ENCODE assay signal across 8 cellular contexts in the genomic region with DNA sequence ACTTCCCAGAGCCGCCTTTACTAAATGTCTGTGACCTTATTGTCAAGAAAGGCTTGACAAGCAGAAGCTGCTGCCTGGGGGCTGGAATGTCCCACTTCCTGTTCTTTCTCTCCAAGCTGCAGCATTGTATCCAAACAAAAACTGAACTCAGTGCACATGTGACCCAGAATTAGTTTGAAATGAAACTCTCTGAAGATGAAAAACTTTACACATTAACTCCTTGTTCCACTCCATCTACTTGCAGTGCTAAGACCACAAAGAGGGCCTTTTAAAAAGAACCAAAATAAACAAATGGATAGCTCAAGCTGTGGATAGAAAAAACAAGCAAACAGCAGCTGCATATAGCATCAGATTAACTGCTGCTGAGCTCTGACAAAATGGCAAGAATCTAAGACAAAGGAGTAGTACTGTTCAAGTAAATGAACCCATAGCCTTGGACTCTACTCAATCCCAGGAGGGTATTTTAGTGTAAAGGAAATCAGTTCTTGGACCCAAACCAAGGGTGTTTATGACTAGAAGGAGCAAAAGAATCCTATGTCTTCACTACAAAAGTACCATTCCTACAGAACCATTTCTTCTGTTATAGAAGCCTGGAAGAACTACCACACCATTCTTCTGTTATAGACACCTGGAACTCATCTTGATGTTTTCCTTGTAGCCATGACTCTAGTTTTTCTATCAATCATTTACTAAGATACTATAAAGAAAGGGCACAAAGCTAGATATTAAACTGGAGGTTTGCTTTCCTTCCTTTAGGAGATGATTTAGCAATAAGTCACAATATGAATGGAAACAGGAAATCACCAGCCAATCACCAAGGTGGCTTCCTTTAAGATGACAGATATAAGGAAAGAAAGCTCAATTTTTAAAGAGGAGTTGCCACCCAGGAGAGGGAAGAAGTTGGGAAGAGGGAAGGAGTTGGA.
DNase-seq lines count a peak whose midpoint lies in the region; ATAC-seq, FAIRE-seq and TF ChIP-seq lines count a peak whose summit lies in the region.

No MANE protein-coding gene starts in this region.

- no peak for TF ChIP-seq RAD21 in A549 (conservative IDR thresholded peaks at IDR 0.05 in 1 of 2, IDR thresholded peaks at IDR 0.05 in 1 of 2)

- POLR2A ChIA-PET in A549 (lab: Yijun Ruan, JAX), result no interaction called here
- POLR2A ChIA-PET in HEK293T (lab: Yijun Ruan, JAX), result interaction anchor here (1.5 kb wide), 1 partner anchor 112 kb away, joined by 5 read pairs; no protein-coding TSS in a partner anchor

- 86% methylated on average over 1 of the region's 1 CpG for WGBS in A549 (ENCODE audit: missing lambda C conversion rate)
- 62% methylated on average over 1 of the region's 1 CpG for WGBS in esophagus muscularis mucosa

- H3K9me3 ChIP-seq in A549, result no peaks in the 10 kb centered on the region
- no peaks in the 10 kb centered on the region for H3K9me3 ChIP-seq in duodenal mucosa (ENCODE audit: control insufficient read depth in 1 of 2, low read length in 2 of 2)
- no peaks in the 10 kb centered on the region for H3K9me3 ChIP-seq in esophagus muscularis mucosa

- ATAC-seq in A549 (peak in 1 of 2 experiments; percentile 50; a peak in 3 of 6 replicates), GM19452 (IDR thresholded peaks at IDR 0.05; ENCODE audit: unreplicated experiment) (peak; percentile 70), HG03469 (IDR thresholded peaks at IDR 0.05; ENCODE audit: unreplicated experiment) (peak; percentile 68)
- peak; percentile 54 to 64 for ATAC-seq in stimulated activated naive B cell treated with anti-CD40 and anti-IgM and Interleukin-4, amounts not matched to agents 10 μg/mL and 1 μg/mL and 100 μg/mL, for 72 hours (replicated peaks)
- no peak for ATAC-seq in activated T-helper 17 cell treated with anti-CD3 and anti-CD28 coated beads, Interleukin-2, amount 50 U/mL, for 72 hours (replicated peaks)

- peak overlapping the region; percentile 59 to 78; a peak in 5 of 6 replicates for H3K27ac ChIP-seq in A549
- peak overlapping the region; percentile 5 for H3K27ac ChIP-seq in duodenal mucosa (ENCODE audit: low read depth, low read length)
- no peak overlapping the region for H3K27ac ChIP-seq in esophagus muscularis mucosa (replicated peaks in 1 of 4)

- peaks cover 9 to 17% of the 10 kb centered on the region in 2 donors for H3K4me1 Mint-ChIP-seq in stimulated activated naive B cell treated with anti-CD40 and anti-IgM and Interleukin-4, amounts not matched to agents 10 μg/mL and 1 μg/mL and 100 μg/mL, for 72 hours
- H3K4me1 Mint-ChIP-seq in activated T-helper 17 cell treated with anti-CD3 and anti-CD28 coated beads, Interleukin-2, amount 50 U/mL, for 72 hours, result no peaks in the 10 kb centered on the region

- H3K9ac ChIP-seq in duodenal mucosa (ENCODE audit: low read depth in 1 of 2, low read length in 2 of 2), result no peak overlapping the region

- DNase-seq in A549 (ENCODE audit: low read depth in 1 of 2, low spot score in 1 of 2), result peak in 1 of 2 experiments; percentile 59
- no peak for DNase-seq in stimulated activated naive B cell treated with anti-CD40 and anti-IgM and Interleukin-4, amounts not matched to agents 10 μg/mL and 1 μg/mL and 100 μg/mL, for 72 hours
- DNase-seq in HEK293T (ENCODE audit: extremely low spot score), result no peak
- no peak for DNase-seq in esophagus muscularis mucosa (ENCODE audit: extremely low spot score)

- no peak for TF ChIP-seq CTCF in A549 (IDR thresholded peaks at IDR 0.05)
- no peak for TF ChIP-seq CTCF in esophagus muscularis mucosa (IDR thresholded peaks at IDR 0.05)

- peaks cover 52% of the 10 kb centered on the region for H3K4me1 ChIP-seq in A549
- H3K4me1 ChIP-seq in duodenal mucosa (ENCODE audit: control insufficient read depth in 1 of 2, insufficient read depth in 2 of 2, low read length in 2 of 2), result peaks cover 25 to 56% of the 10 kb centered on the region in 2 donors
- peaks cover 0 to 35% (median 14%) of the 10 kb centered on the region in 4 donors for H3K4me1 ChIP-seq in esophagus muscularis mucosa

- intact Hi-C loops in esophagus muscularis mucosa (cut with DNase I), result no loop called here

- H3K4me3 ChIP-seq in A549 (no peak overlapping the region), duodenal mucosa (ENCODE audit: low read depth in 1 of 2, low read length in 2 of 2) (no peak overlapping the region), esophagus muscularis mucosa (no peak overlapping the region)

- TF ChIP-seq POLR2A in A549 (IDR thresholded peaks at IDR 0.05; ENCODE audit: low read length), result no peak
- TF ChIP-seq POLR2A in esophagus muscularis mucosa (IDR thresholded peaks at IDR 0.05; ENCODE audit: low read depth), result no peak

- peak overlapping the region; percentile 35 for H3K4me2 ChIP-seq in A549

- peak overlapping the region; percentile 60 for H3K27ac Mint-ChIP-seq in stimulated activated naive B cell treated with anti-CD40 and anti-IgM and Interleukin-4, amounts not matched to agents 10 μg/mL and 1 μg/mL and 100 μg/mL, for 72 hours
- H3K27ac Mint-ChIP-seq in activated T-helper 17 cell treated with anti-CD3 and anti-CD28 coated beads, Interleukin-2, amount 50 U/mL, for 72 hours, result no peak overlapping the region

- peak overlapping the region in 1 of 2 donors; percentile 28 for H3K4me3 Mint-ChIP-seq in stimulated activated naive B cell treated with anti-CD40 and anti-IgM and Interleukin-4, amounts not matched to agents 10 μg/mL and 1 μg/mL and 100 μg/mL, for 72 hours
- H3K4me3 Mint-ChIP-seq in activated T-helper 17 cell treated with anti-CD3 and anti-CD28 coated beads, Interleukin-2, amount 50 U/mL, for 72 hours, result no peak overlapping the region

- no peak for FAIRE-seq in A549 (lab: Jason Lieb, UNC)

- H3K9me3 Mint-ChIP-seq in stimulated activated naive B cell treated with anti-CD40 and anti-IgM and Interleukin-4, amounts not matched to agents 10 μg/mL and 1 μg/mL and 100 μg/mL, for 72 hours, result no peaks in the 10 kb centered on the region
- no peaks in the 10 kb centered on the region for H3K9me3 Mint-ChIP-seq in activated T-helper 17 cell treated with anti-CD3 and anti-CD28 coated beads, Interleukin-2, amount 50 U/mL, for 72 hours

- H3K36me3 Mint-ChIP-seq in stimulated activated naive B cell treated with anti-CD40 and anti-IgM and Interleukin-4, amounts not matched to agents 10 μg/mL and 1 μg/mL and 100 μg/mL, for 72 hours, result no peaks in the 10 kb centered on the region
- H3K36me3 Mint-ChIP-seq in activated T-helper 17 cell treated with anti-CD3 and anti-CD28 coated beads, Interleukin-2, amount 50 U/mL, for 72 hours (ENCODE audit: low read depth), result no peaks in the 10 kb centered on the region

- TF ChIP-seq EP300 in A549 (IDR thresholded peaks at IDR 0.05) (no peak), esophagus muscularis mucosa (IDR thresholded peaks at IDR 0.05) (no peak)

- H3K27me3 ChIP-seq in duodenal mucosa (ENCODE audit: control insufficient read depth in 1 of 2, insufficient read depth in 2 of 2, low read length in 2 of 2), result no peaks in the 10 kb centered on the region
- no peaks in the 10 kb centered on the region for H3K27me3 ChIP-seq in esophagus muscularis mucosa

- H3K36me3 ChIP-seq in duodenal mucosa (ENCODE audit: control insufficient read depth in 1 of 2, insufficient read depth in 2 of 2, low read length in 2 of 2), result no peaks in the 10 kb centered on the region
- no peaks in the 10 kb centered on the region for H3K36me3 ChIP-seq in esophagus muscularis mucosa

- H3K27me3 Mint-ChIP-seq in stimulated activated naive B cell treated with anti-CD40 and anti-IgM and Interleukin-4, amounts not matched to agents 10 μg/mL and 1 μg/mL and 100 μg/mL, for 72 hours, result no peaks in the 10 kb centered on the region
- H3K27me3 Mint-ChIP-seq in activated T-helper 17 cell treated with anti-CD3 and anti-CD28 coated beads, Interleukin-2, amount 50 U/mL, for 72 hours, result peaks cover 12% of the 10 kb centered on the region

- CTCF ChIA-PET in A549 (lab: Yijun Ruan, JAX) (no interaction called here), HEK293T (lab: Yijun Ruan, JAX) (interaction anchor here (1.0 to 1.2 kb wide), 2 partner anchors 11 to 85 kb away, joined by 3 read pairs; no protein-coding TSS in a partner anchor)

TF ChIP-seq in A549, 52 proteins besides CTCF, POLR2A, EP300 and RAD21:
- TF ChIP-seq EHF (CRISPR knock-in tag; IDR thresholded peaks at IDR 0.05) (no peak), ZC3H11A (IDR thresholded peaks at IDR 0.05) (no peak), CEBPB (IDR thresholded peaks at IDR 0.05) (0 out of 4 replicates have a peak, but pooled peaks have one; percentile 8 to 12), HEYL (CRISPR knock-in tag; IDR thresholded peaks at IDR 0.05) (no peak)
TF ChIP-seq in A549: peak in this region for 1.

TF ChIP-seq in HEK293T, 16 proteins besides CTCF, POLR2A, EP300 and RAD21:
- TF ChIP-seq, protein P1, sequence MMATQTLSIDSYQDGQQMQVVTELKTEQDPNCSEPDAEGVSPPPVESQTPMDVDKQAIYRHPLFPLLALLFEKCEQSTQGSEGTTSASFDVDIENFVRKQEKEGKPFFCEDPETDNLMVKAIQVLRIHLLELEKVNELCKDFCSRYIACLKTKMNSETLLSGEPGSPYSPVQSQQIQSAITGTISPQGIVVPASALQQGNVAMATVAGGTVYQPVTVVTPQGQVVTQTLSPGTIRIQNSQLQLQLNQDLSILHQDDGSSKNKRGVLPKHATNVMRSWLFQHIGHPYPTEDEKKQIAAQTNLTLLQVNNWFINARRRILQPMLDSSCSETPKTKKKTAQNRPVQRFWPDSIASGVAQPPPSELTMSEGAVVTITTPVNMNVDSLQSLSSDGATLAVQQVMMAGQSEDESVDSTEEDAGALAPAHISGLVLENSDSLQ (IDR thresholded peaks at IDR 0.05), result no peak
- TF ChIP-seq FOXA1 (IDR thresholded peaks at IDR 0.05) (no peak), HDGF (IDR thresholded peaks at IDR 0.05; ENCODE audit: borderline replicate concordance) (no peak), LEF1 (IDR thresholded peaks at IDR 0.05; ENCODE audit: borderline replicate concordance) (no peak), ARNT (IDR thresholded peaks at IDR 0.05) (no peak), SUZ12 (IDR thresholded peaks at IDR 0.05) (no peak)

Comparison
In these comparisons a context has a peak if more than half of its experiments do, and no peak if none do; other contexts are left out.
1. H3K27ac ChIP-seq: peak in A549 (2 of 2) and duodenal mucosa (single experiment); none in esophagus muscularis mucosa (0 of 4).